In genomic region chr19:771332-771785, GRCh38 we compare ENCODE assay signal across 8 cellular contexts. TPM values are rescaled to one million over a fixed set of nuclear protein-coding genes. Genes with fewer than 3 reads are reported as not detected.
A peak's percentile ranks its signal among the peaks of the same experiment; 100 is the strongest.
DNase-seq lines count a peak whose midpoint lies in the region; ATAC-seq, FAIRE-seq and TF ChIP-seq lines count a peak whose summit lies in the region.

No MANE protein-coding gene starts in this region.

- no peaks in the 10 kb centered on the region for H3K36me3 Mint-ChIP-seq in GM23338 (ENCODE audit: low read depth)

- no peak overlapping the region for H3K27ac ChIP-seq in GM23338 (ENCODE audit: low read depth)
- H3K27ac ChIP-seq in dorsolateral prefrontal cortex = no peak overlapping the region
- no peak overlapping the region for H3K27ac ChIP-seq in parathyroid adenoma
- H3K27ac ChIP-seq in coronary artery = no peak overlapping the region

- no peak overlapping the region for H3K9ac ChIP-seq in parathyroid adenoma

- 0 out of 3 replicates have a peak, but pooled peaks cover 3% of the 10 kb centered on the region for H3K9me3 Mint-ChIP-seq in GM23338

- H2AFZ ChIP-seq in GM23338 (no peak overlapping the region), parathyroid adenoma (no peak overlapping the region)

- no peaks in the 10 kb centered on the region for H4K20me1 ChIP-seq in GM23338 (replicated peaks; ENCODE audit: insufficient read depth)

- H3K4me2 ChIP-seq in GM23338 = no peak overlapping the region
- no peak overlapping the region for H3K4me2 ChIP-seq in parathyroid adenoma (ENCODE audit: low read length)

- H3K27me3 ChIP-seq in GM23338 (ENCODE audit: insufficient read depth) (no peaks in the 10 kb centered on the region), dorsolateral prefrontal cortex (no peaks in the 10 kb centered on the region), parathyroid adenoma (ENCODE audit: control insufficient read depth, insufficient read depth, low read length) (no peaks in the 10 kb centered on the region)

- H3K9me3 ChIP-seq in parathyroid adenoma (ENCODE audit: control insufficient read depth, low read length) = no peaks in the 10 kb centered on the region

- peak; percentile 17; the same call in 2 of the 3 replicates for ATAC-seq in GM23338

- intact Hi-C loops in dorsolateral prefrontal cortex (cut with DNase I) = loop anchor here in 1 of 2 donors (5.0 kb wide), 1 partner anchor 151 kb away; no protein-coding TSS in a partner anchor

- H3K36me3 ChIP-seq in GM23338 (ENCODE audit: insufficient read depth) (no peaks in the 10 kb centered on the region), parathyroid adenoma (ENCODE audit: control insufficient read depth, insufficient read depth, low read length) (no peaks in the 10 kb centered on the region)

- TF ChIP-seq CTCF in GM23338 (conservative IDR thresholded peaks at IDR 0.05; ENCODE audit: low read depth in 2 of 2) = peak; percentile 38 to 66
- peak in 42 of 56 donors; percentile 11 to 47 (median 30) for TF ChIP-seq CTCF in dorsolateral prefrontal cortex (IDR thresholded peaks at IDR 0.05 in 54 of 56, conservative IDR thresholded peaks at IDR 0.05 in 2 of 56; ENCODE audit: low read depth in 1 of 56, partially characterized antibody in 56 of 56)
- TF ChIP-seq CTCF in parathyroid adenoma (IDR thresholded peaks at IDR 0.05) = peak; percentile 54
- no peak for TF ChIP-seq CTCF in coronary artery (IDR thresholded peaks at IDR 0.05)

- no peak overlapping the region for H3K27ac Mint-ChIP-seq in GM23338

- no peak overlapping the region for H3K4me3 Mint-ChIP-seq in GM23338

- H3K4me1 ChIP-seq in GM23338 (ENCODE audit: insufficient read depth) (no peaks in the 10 kb centered on the region), parathyroid adenoma (peaks cover 6% of the 10 kb centered on the region)

- DNase-seq in AG08395 (ENCODE audit: low spot score) (peak; percentile 58), GM23338 (ENCODE audit: low spot score) (peak; percentile 62), SKM-1 treated with dmso at 0.1 percent for 144 hours (lab: John Stamatoyannopoulos, UW; ENCODE audit: unreplicated experiment) (peak; percentile 28), dorsolateral prefrontal cortex (no peak), COLO829 (ENCODE audit: low spot score) (no peak), GM19239 (ENCODE audit: insufficient read length, low spot score) (no peak), coronary artery (ENCODE audit: low spot score) (no peak)

- H3K9me2 ChIP-seq in GM23338 (ENCODE audit: insufficient read depth) = no peaks in the 10 kb centered on the region

- no peaks in the 10 kb centered on the region for H3F3A ChIP-seq in GM23338 (replicated peaks; ENCODE audit: low read depth)

- peaks cover 9% of the 10 kb centered on the region for H3K27me3 Mint-ChIP-seq in GM23338 (ENCODE audit: insufficient read depth, low read depth, poor library complexity)

- H3K4me3 ChIP-seq in GM23338 (no peak overlapping the region), dorsolateral prefrontal cortex (no peak overlapping the region), parathyroid adenoma (ENCODE audit: low read depth, low read length) (no peak overlapping the region), coronary artery (no peak overlapping the region)

- no peaks in the 10 kb centered on the region for H3K79me2 ChIP-seq in GM23338 (replicated peaks; ENCODE audit: insufficient read depth)
- no peaks in the 10 kb centered on the region for H3K79me2 ChIP-seq in parathyroid adenoma

- no peak for FAIRE-seq in GM19239 (lab: Jason Lieb, UNC)

- H3K4me1 Mint-ChIP-seq in GM23338 = no peaks in the 10 kb centered on the region

TF ChIP-seq in GM23338, 12 proteins besides CTCF, POLR2A, EP300 and RAD21 (continues in another document):
- TF ChIP-seq JUNB (IDR thresholded peaks at IDR 0.05; ENCODE audit: unreplicated experiment) (no peak), ZNF114 (CRISPR knock-in tag; IDR thresholded peaks at IDR 0.05) (no peak), EZH2 (IDR thresholded peaks at IDR 0.05; ENCODE audit: low read depth, unreplicated experiment) (no peak), ETS1 (IDR thresholded peaks at IDR 0.05) (no peak), ZNF462 (CRISPR knock-in tag; IDR thresholded peaks at IDR 0.05) (no peak), POLR2AphosphoS5 (IDR thresholded peaks at IDR 0.05; ENCODE audit: low read depth) (no peak), STAT1 (IDR thresholded peaks at IDR 0.05; ENCODE audit: unreplicated experiment) (no peak), CREB1 (CRISPR knock-in tag; IDR thresholded peaks at IDR 0.05; ENCODE audit: low read depth) (no peak)

RNA-seq across cellular contexts. Expression of gene MISP, which starts 20.4 kb away (rescaled TPM):
- total RNA-seq in GM23338 (2014; rRNA removed; shearing (Covaris generic)) = 0.23 and 0.28 TPM in 2 replicates
- 0.27 and 0.40 TPM in 2 replicates for polyA plus RNA-seq in GM23338 (2016; fragmentation: Nextera tagmentation; extraction: Ambion mirVana)
- total RNA-seq in dorsolateral prefrontal cortex = 1 to 10 TPM in 3 of 120 experiments, under 1 TPM in 60, not detected in 57; 0.15 to 1.5 (median 0.35) TPM

RNA-seq across cellular contexts. Expression of gene PTBP1, which starts 25.9 kb away (rescaled TPM):
- total RNA-seq in GM23338 (2014; rRNA removed; shearing (Covaris generic)) = 539 and 552 TPM in 2 replicates
- polyA plus RNA-seq in GM23338 (2016; fragmentation: Nextera tagmentation; extraction: Ambion mirVana) = 632 and 705 TPM in 2 replicates
- 100 to 1,000 TPM in 11 of 120 experiments, 10 to 100 TPM in 109; 40.5 to 125 (median 72.0) TPM for total RNA-seq in dorsolateral prefrontal cortex

RNA-seq across cellular contexts. Expression of gene PLPPR3, which starts 50.4 kb away (rescaled TPM):
- 74.7 and 81.1 TPM in 2 replicates for total RNA-seq in GM23338 (2014; rRNA removed; shearing (Covaris generic))
- polyA plus RNA-seq in GM23338 (2016; fragmentation: Nextera tagmentation; extraction: Ambion mirVana) = 13.6 and 14.8 TPM in 2 replicates
- 10 to 100 TPM in 118 of 120 experiments, 1 to 10 TPM in 2; 7.9 to 52.2 (median 26.6) TPM for total RNA-seq in dorsolateral prefrontal cortex

RNA-seq across cellular contexts. Expression of gene AZU1, which starts 56.3 kb away (rescaled TPM):
- total RNA-seq in GM23338 (2014; rRNA removed; shearing (Covaris generic)) = 0.50 and 1.4 TPM in 2 replicates
- 0.30 and 0.78 TPM in 2 replicates for polyA plus RNA-seq in GM23338 (2016; fragmentation: Nextera tagmentation; extraction: Ambion mirVana)
- 1 to 10 TPM in 59 of 120 experiments, under 1 TPM in 48, not detected in 13; 0.28 to 6.9 (median 1.1) TPM for total RNA-seq in dorsolateral prefrontal cortex

Comparison
In these comparisons a context has a peak if more than half of its experiments do, and no peak if none do; other contexts are left out.
1. DNase-seq: peak in AG08395 (single experiment), GM23338 (single experiment) and SKM-1 treated with dmso at 0.1 percent for 144 hours (single experiment); none in dorsolateral prefrontal cortex (0 of 10), COLO829 (single experiment), GM19239 (single experiment) and coronary artery (single experiment).